In the genomic region with DNA sequence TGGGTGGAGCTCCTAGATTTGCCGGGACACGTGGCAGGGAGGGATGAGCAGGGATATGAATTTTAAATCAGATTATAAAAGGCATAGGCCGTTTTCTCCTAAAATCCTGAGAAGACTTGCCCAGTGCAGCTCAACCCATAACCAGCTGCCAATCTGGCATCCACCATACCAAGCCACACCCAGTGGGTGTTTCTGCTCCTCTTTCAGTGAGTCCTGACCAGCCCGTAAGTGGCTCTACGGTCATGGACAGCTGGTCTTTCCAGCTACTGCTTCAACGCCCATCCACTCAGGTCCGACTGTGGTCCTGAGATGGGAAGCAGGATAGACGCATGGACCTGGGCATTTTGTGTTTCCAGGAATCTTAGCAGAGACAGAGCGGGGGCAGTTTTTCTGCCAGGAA, we compare ENCODE assay signal across 21 cellular contexts.
A peak's percentile ranks its signal among the peaks of the same experiment; 100 is the strongest.
DNase-seq lines count a peak whose midpoint lies in the region; ATAC-seq, FAIRE-seq and TF ChIP-seq lines count a peak whose summit lies in the region.
"Had no signal": no experiment of that assay in that cellular context is flagged by ENCODE, and none has a peak within 500 bp of the region (broad histone marks: within the 10 kb centered on the region; RNA-seq: fewer than 3 reads in every experiment).

No MANE protein-coding gene starts in this region.

- H3K36me3 ChIP-seq in keratinocyte (ENCODE audit: control insufficient read depth in 2 of 2, extremely low read depth in 1 of 2, insufficient read depth in 2 of 2, low read length in 2 of 2) (no peaks in the 10 kb centered on the region), neuronal stem cell (replicated peaks in 1 of 2; ENCODE audit: control insufficient read depth in 2 of 2, insufficient read depth in 2 of 2, low read length in 2 of 2) (no peaks in the 10 kb centered on the region), thyroid gland (no peaks in the 10 kb centered on the region), gastrocnemius medialis (no peaks in the 10 kb centered on the region)

- no peak overlapping the region for H3K4ac ChIP-seq in neuronal stem cell (ENCODE audit: low read length)

- H3K4me3 ChIP-seq in keratinocyte (ENCODE audit: control insufficient read depth in 2 of 3, extremely low read depth in 1 of 3, insufficient read depth in 2 of 3, low read depth in 1 of 3, low read length in 3 of 3) (no peak overlapping the region), neuronal stem cell (ENCODE audit: low read length in 2 of 2) (peak overlapping the region in 1 of 2 donors; percentile 47), thyroid gland (replicated peaks in 1 of 3) (no peak overlapping the region), gastrocnemius medialis (no peak overlapping the region)
- H3K4me3 ChIP-seq: A549, GM23248 had no signal

- H3K18ac ChIP-seq in neuronal stem cell (ENCODE audit: low read length), result peak overlapping the region; percentile 0

- H3K9me3 ChIP-seq in keratinocyte (ENCODE audit: control insufficient read depth, low read depth, low read length) (no peaks in the 10 kb centered on the region), neuronal stem cell (replicated peaks in 1 of 2; ENCODE audit: control insufficient read depth in 2 of 2, insufficient read depth in 1 of 2, low read depth in 1 of 2, low read length in 2 of 2) (no peaks in the 10 kb centered on the region), thyroid gland (no peaks in the 10 kb centered on the region), gastrocnemius medialis (no peaks in the 10 kb centered on the region)
- H3K9me3 ChIP-seq: A549, Caco-2 had no signal

- no peaks in the 10 kb centered on the region for H4K20me1 ChIP-seq in keratinocyte (ENCODE audit: control insufficient read depth, extremely low read depth, insufficient read depth, low read length)

- no peak for TF ChIP-seq CTCF in keratinocyte (optimal IDR thresholded peaks at IDR 0.05 in 1 of 3, IDR thresholded peaks at IDR 0.05 in 1 of 3, conservative IDR thresholded peaks at IDR 0.05 in 1 of 3; ENCODE audit: extremely low read depth in 1 of 3, insufficient read depth in 2 of 3, low read length in 3 of 3)
- TF ChIP-seq CTCF in thyroid gland (IDR thresholded peaks at IDR 0.05), result no peak
- no peak for TF ChIP-seq CTCF in gastrocnemius medialis (IDR thresholded peaks at IDR 0.05 in 4 of 5, conservative IDR thresholded peaks at IDR 0.05 in 1 of 5)

- in situ Hi-C loops in gastrocnemius medialis (cut with MboI; ENCODE audit: low sequenced_read_pairs in 4 of 4), result loop anchor here in 3 of 4 donors (25.0 kb wide), 4 partner anchors 319 to 619 kb away; a partner anchor contains a TSS

- peak; percentile 62 for DNase-seq in NCI-H82 (lab: John Stamatoyannopoulos, UW)
- no peak for DNase-seq in NCI-H82 treated with DMSO at 0.1 percent for 48 hours (lab: John Stamatoyannopoulos, UW; ENCODE audit: unreplicated experiment)
- DNase-seq in keratinocyte (ENCODE audit: low read depth, low spot score), result no peak
- DNase-seq in neuronal stem cell (ENCODE audit: low spot score), result no peak
- peak; percentile 73 to 81 for DNase-seq in thyroid gland
- DNase-seq in ureter (ENCODE audit: low spot score), result no peak
- DNase-seq in gastrocnemius medialis, result no peak
- DNase-seq: AML-193; Caco-2; CD4-positive, alpha-beta T cell; GM23248; H7; HFFc6 had no signal

- WGBS in neuronal stem cell (ENCODE audit: extremely low coverage in 2 of 2, insufficient read length in 2 of 2, insufficient replicate concordance in 1 of 2), 2 donors, result no CpG with 5 or more reads among the region's 9 CpGs
- WGBS in thyroid gland, 2 donors, result 56 to 62% methylated on average over 9 of the region's 9 CpGs

- no peak overlapping the region for H2BK12ac ChIP-seq in neuronal stem cell (ENCODE audit: low read length)

- TF ChIP-seq POLR2A in thyroid gland (IDR thresholded peaks at IDR 0.05) (no peak), gastrocnemius medialis (IDR thresholded peaks at IDR 0.05) (no peak)

- dilution Hi-C loops in keratinocyte (cut with MboI; ENCODE audit: extremely low pct_ligation_motif_present, low sequenced_read_pairs), result no loop called here

- no peak for FAIRE-seq in keratinocyte (lab: Jason Lieb, UNC)
- FAIRE-seq: A549, G401.6, GM12892, HepG2 had no signal

- intact Hi-C loops in thyroid gland (cut with DNase I) (no loop called here), gastrocnemius medialis (cut with DNase I; ENCODE audit: low total_unique reads) (no loop called here)

- no peak overlapping the region for H3K14ac ChIP-seq in neuronal stem cell (ENCODE audit: low read length)

- H3K4me2 ChIP-seq in keratinocyte (ENCODE audit: control insufficient read depth, extremely low read depth, insufficient read depth, low read depth, low read length), result no peak overlapping the region
- H3K4me2 ChIP-seq in neuronal stem cell (ENCODE audit: insufficient read depth, low read length, poor library complexity, severe bottlenecking), result no peak overlapping the region
- H3K4me2 ChIP-seq: A549 had no signal

- H4K8ac ChIP-seq in neuronal stem cell (ENCODE audit: low read depth, low read length), result no peak overlapping the region

- H2AK5ac ChIP-seq in neuronal stem cell (ENCODE audit: low read depth, low read length), result no peak overlapping the region

- no peaks in the 10 kb centered on the region for H3K79me1 ChIP-seq in neuronal stem cell (ENCODE audit: low read depth, low read length)

- H2BK120ac ChIP-seq in neuronal stem cell (ENCODE audit: low read depth, low read length), result no peak overlapping the region

- H2AFZ ChIP-seq in keratinocyte (ENCODE audit: control insufficient read depth, low read length) (peak overlapping the region; percentile 56), neuronal stem cell (ENCODE audit: low read length) (no peak overlapping the region)
- H2AFZ ChIP-seq: GM23248 had no signal

- H3K79me2 ChIP-seq in keratinocyte (ENCODE audit: control insufficient read depth, insufficient read depth, low read length), result no peaks in the 10 kb centered on the region

- ATAC-seq in HG03469 (IDR thresholded peaks at IDR 0.05; ENCODE audit: unreplicated experiment), result no peak
- no peak for ATAC-seq in gastrocnemius medialis
- ATAC-seq: HCT116, HepG2 had no signal

- H3K27ac ChIP-seq in keratinocyte (ENCODE audit: control insufficient read depth, insufficient read depth, low read length), result no peak overlapping the region
- H3K27ac ChIP-seq in neuronal stem cell (replicated peaks; ENCODE audit: low read length), result no peak overlapping the region
- no peak overlapping the region for H3K27ac ChIP-seq in thyroid gland
- H3K27ac ChIP-seq in gastrocnemius medialis, result no peak overlapping the region
- H3K27ac ChIP-seq: 22Rv1, A549, C4-2B, GM23248 had no signal

- no peak overlapping the region for H4K91ac ChIP-seq in neuronal stem cell (ENCODE audit: low read depth, low read length, poor library complexity)

- H3K27me3 ChIP-seq in keratinocyte (ENCODE audit: control insufficient read depth, extremely low read depth, insufficient read depth, low read length) (no peaks in the 10 kb centered on the region), neuronal stem cell (ENCODE audit: control insufficient read depth in 3 of 3, insufficient read depth in 3 of 3, low read depth in 1 of 3, low read length in 3 of 3) (no peaks in the 10 kb centered on the region), thyroid gland (no peaks in the 10 kb centered on the region), gastrocnemius medialis (no peaks in the 10 kb centered on the region)

- no peak overlapping the region for H3K23ac ChIP-seq in neuronal stem cell (ENCODE audit: low read depth, low read length, poor library complexity)

- H3K9ac ChIP-seq in keratinocyte (ENCODE audit: control insufficient read depth, extremely low read depth, insufficient read depth, low read length) (no peak overlapping the region), neuronal stem cell (ENCODE audit: low read depth, low read length, poor library complexity) (no peak overlapping the region)
- H3K9ac ChIP-seq: GM23248 had no signal

- H3K9me1 ChIP-seq in keratinocyte (ENCODE audit: control insufficient read depth, extremely low read depth, insufficient read depth, low read length), result no peaks in the 10 kb centered on the region

- H3K4me1 ChIP-seq in keratinocyte (ENCODE audit: control insufficient read depth, extremely low read depth, insufficient read depth, low read length), result peaks cover 16% of the 10 kb centered on the region
- H3K4me1 ChIP-seq in neuronal stem cell (ENCODE audit: control insufficient read depth in 2 of 2, insufficient read depth in 1 of 2, low read depth in 1 of 2, low read length in 2 of 2), result peaks cover 0 to 6% of the 10 kb centered on the region in 2 donors
- H3K4me1 ChIP-seq in thyroid gland, result peaks cover 0 to 21% of the 10 kb centered on the region in 2 donors
- peaks cover 4 to 5% of the 10 kb centered on the region in 2 donors for H3K4me1 ChIP-seq in gastrocnemius medialis
- H3K4me1 ChIP-seq: A549 had no signal

- H2BK15ac ChIP-seq in neuronal stem cell (ENCODE audit: low read length), result no peak overlapping the region

- H2BK5ac ChIP-seq in neuronal stem cell (ENCODE audit: low read length), result no peak overlapping the region

Comparison
In these comparisons a context has a peak if more than half of its experiments do, and no peak if none do; other contexts are left out.
1. DNase-seq: peak in NCI-H82 (single experiment) and thyroid gland (2 of 2); none in NCI-H82 treated with DMSO at 0.1 percent for 48 hours (single experiment), keratinocyte (single experiment), neuronal stem cell (single experiment), ureter (single experiment) and gastrocnemius medialis (0 of 2).